Comparison of ENCODE assay signal across 8 cellular contexts in the genomic region with DNA sequence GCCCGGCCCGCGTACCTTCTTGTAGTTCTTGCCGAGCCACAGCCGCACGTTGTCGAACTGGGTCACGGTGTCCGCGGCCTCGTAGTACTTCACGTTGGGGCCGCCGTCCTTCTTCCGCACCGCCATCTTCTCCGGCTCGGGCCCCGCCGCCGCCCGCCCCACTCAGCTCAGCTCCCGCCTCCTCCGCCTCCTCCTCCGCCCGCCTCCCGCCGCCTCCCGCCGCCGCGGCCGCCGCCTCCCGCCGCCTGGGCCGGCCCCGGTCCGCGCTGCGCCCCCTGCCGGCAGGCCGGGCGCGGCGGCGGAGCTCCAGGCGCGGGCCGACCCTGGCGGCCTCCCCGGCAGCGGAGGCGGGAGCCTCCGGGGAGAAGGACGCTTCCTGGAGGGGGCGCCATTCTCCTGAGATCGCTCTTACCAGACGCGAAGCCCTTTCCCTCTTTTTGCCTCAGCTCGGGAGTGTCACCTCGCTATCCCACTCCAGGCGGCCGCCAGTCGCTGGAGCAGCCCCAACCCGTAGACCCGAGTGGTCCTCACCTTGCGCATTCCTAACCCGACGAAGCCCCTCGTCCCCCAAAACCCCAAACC. TPM values are rescaled to one million over a fixed set of nuclear protein-coding genes. Genes with fewer than 3 reads are reported as not detected.
DNase-seq lines count a peak whose midpoint lies in the region; ATAC-seq and TF ChIP-seq lines count a peak whose summit lies in the region.

A gene (minus strand): TSS at position 148 of the 582 bp plus-strand sequence. CDS start 22 bp downstream, at position 126.

- CTCF ChIA-PET in AG04450 (lab: Charles Lee) = interaction anchor here (0.5 to 6.2 kb wide), 47 partner anchors 9 to 451 kb away, joined by 3 to 96 read pairs (median 5); a partner anchor contains a TSS

- no peaks in the 10 kb centered on the region for H3K27me3 ChIP-seq in AG04450 (ENCODE audit: control insufficient read depth, insufficient read depth, low read length)
- no peaks in the 10 kb centered on the region for H3K27me3 ChIP-seq in layer of hippocampus (ENCODE audit: control insufficient read depth, insufficient read depth, low read length)

- peak; percentile 66 for TF ChIP-seq CTCF in AG04450 (IDR thresholded peaks at IDR 0.05; ENCODE audit: low read depth, low read length)

- no peaks in the 10 kb centered on the region for H3K9me3 ChIP-seq in AG04450 (ENCODE audit: control insufficient read depth, insufficient read depth, low read length)

- peak within 1 kb of the TSS; percentile 88 for H3K4me3 ChIP-seq in AG04450 (ENCODE audit: low read depth, low read length)

- peak within 1 kb of the TSS; percentile 83 for H3K27ac ChIP-seq in AG04450 (ENCODE audit: low read depth, low read length)
- peak within 1 kb of the TSS; percentile 91 for H3K27ac ChIP-seq in cingulate gyrus (ENCODE audit: low read depth, low read length)
- H3K27ac ChIP-seq in layer of hippocampus (ENCODE audit: low read depth, low read length) = peak within 1 kb of the TSS; percentile 84

- POLR2A ChIA-PET in AG04450 (lab: Yijun Ruan, JAX) = interaction anchor here (0.6 to 3.3 kb wide), 19 partner anchors 13 to 499 kb away, joined by 3 to 30 read pairs (median 4); a partner anchor contains a TSS

- peak; percentile 59 for ATAC-seq in GM18907 (IDR thresholded peaks at IDR 0.05; ENCODE audit: unreplicated experiment)
- peak; percentile 74 for ATAC-seq in HG03196 (IDR thresholded peaks at IDR 0.05; ENCODE audit: unreplicated experiment)

- peak; percentile 65 for DNase-seq in AG04450 (ENCODE audit: low read depth, low spot score)
- peak; percentile 88 for DNase-seq in NCI-H460 (ENCODE audit: extremely low read depth, low read depth)
- DNase-seq in activated CD4-positive, alpha-beta T cell treated with anti-CD3 and anti-CD28 coated beads for 4 hours = peak; percentile 81 to 82
- DNase-seq in stimulated activated CD4-positive, alpha-beta T cell treated with anti-CD3 and anti-CD28 coated beads, Interleukin-1b, Interleukin-23, amount 100 ng/mL, for 24 hours (ENCODE audit: low read depth in 4 of 4, low spot score in 1 of 4) = peak; percentile 70 to 74 (median 70)

RNA-seq across cellular contexts. Expression of the gene that starts here (rescaled TPM):
- polyA plus RNA-seq in AG04450 (2011; rRNA removed) = 90.2 and 101 TPM in 2 replicates
- polyA minus RNA-seq in AG04450 (2011; rRNA and poly(A)+ RNA removed) = 167 and 171 TPM in 2 replicates
- total RNA-seq in NCI-H460 (2014; rRNA removed; shearing (Covaris generic)) = 26.2 and 28.9 TPM in 2 replicates
- polyA plus RNA-seq in NCI-H460 (2014; cell fraction: nucleus; rRNA removed) = 34.1 and 37.1 TPM in 2 replicates

Comparison
In these comparisons a context has a peak if more than half of its experiments do, and no peak if none do; other contexts are left out.
1. Peak in every context shown above with its lines: DNase-seq, ATAC-seq, H3K4me3 ChIP-seq and H3K27ac ChIP-seq.